ENCODE assay signal across 9 cellular contexts in genomic region chr11:69157156-69157821, GRCh38. TPM values are rescaled to one million over a fixed set of nuclear protein-coding genes. Genes with fewer than 3 reads are reported as not detected.
DNase-seq lines count a peak whose midpoint lies in the region; ATAC-seq and TF ChIP-seq lines count a peak whose summit lies in the region.
"Had no signal": no experiment of that assay in that cellular context is flagged by ENCODE, and none has a peak within 500 bp of the region (broad histone marks: within the 10 kb centered on the region; RNA-seq: fewer than 3 reads in every experiment).

No MANE protein-coding gene starts in this region.

- DNase-seq in GM12864 (ENCODE audit: low read depth) (no peak), SJCRH30 (peak; percentile 93 to 95), Right ventricle myocardium superior (peak; percentile 74), retina (peak; percentile 93), NCI-H1694 (lab: John Stamatoyannopoulos, UW) (no peak), NCI-H345 treated with DMSO at 0.1 percent for 48 hours (lab: John Stamatoyannopoulos, UW; ENCODE audit: unreplicated experiment) (no peak)
- no peak for DNase-seq in stimulated activated CD4-positive, alpha-beta T cell treated with anti-CD3 and anti-CD28 coated beads, Interleukin-4, amount 100 ng/mL, for 1 hour
- DNase-seq: NCI-H446 had no signal

- no peak for TF ChIP-seq CTCF in GM12864 (IDR thresholded peaks at IDR 0.05; ENCODE audit: low read depth, low read length, missing control alignments)

- peak overlapping the region; percentile 97 for H3K27ac ChIP-seq in SJCRH30

- H3K4me3 ChIP-seq in GM12864 (ENCODE audit: low read depth, low read length) (peak overlapping the region; percentile 55), SJCRH30 (peak overlapping the region; percentile 35)

- no peaks in the 10 kb centered on the region for H3K36me3 ChIP-seq in SJCRH30

- H3K27me3 ChIP-seq in SJCRH30 = no peaks in the 10 kb centered on the region

- intact Hi-C loops in Right ventricle myocardium superior (cut with DNase I) = no loop called here

- no peaks in the 10 kb centered on the region for H3K9me3 ChIP-seq in SJCRH30 (replicated peaks)

- ATAC-seq in Right ventricle myocardium superior (ENCODE audit: poor library complexity) (peak; percentile 74), HG03280 (IDR thresholded peaks at IDR 0.05; ENCODE audit: unreplicated experiment) (no peak)

- H3K4me1 ChIP-seq in SJCRH30 = peaks cover 17% of the 10 kb centered on the region

RNA-seq across cellular contexts. Expression of gene SMIM38, which starts 1.6 kb away (rescaled TPM):
- 0.30 and 0.40 TPM in 2 replicates for total RNA-seq in SJCRH30 (2014; rRNA removed; shearing (Covaris generic))
- not detected for total RNA-seq in Right ventricle myocardium superior

Comparison
In these comparisons a context has a peak if more than half of its experiments do, and no peak if none do; other contexts are left out.
1. DNase-seq: peak in SJCRH30 (2 of 2), Right ventricle myocardium superior (single experiment) and retina (single experiment); none in GM12864 (single experiment), stimulated activated CD4-positive, alpha-beta T cell treated with anti-CD3 and anti-CD28 coated beads, Interleukin-4, amount 100 ng/mL, for 1 hour (single experiment), NCI-H1694 (single experiment) and NCI-H345 treated with DMSO at 0.1 percent for 48 hours (single experiment).